In the genomic region with DNA sequence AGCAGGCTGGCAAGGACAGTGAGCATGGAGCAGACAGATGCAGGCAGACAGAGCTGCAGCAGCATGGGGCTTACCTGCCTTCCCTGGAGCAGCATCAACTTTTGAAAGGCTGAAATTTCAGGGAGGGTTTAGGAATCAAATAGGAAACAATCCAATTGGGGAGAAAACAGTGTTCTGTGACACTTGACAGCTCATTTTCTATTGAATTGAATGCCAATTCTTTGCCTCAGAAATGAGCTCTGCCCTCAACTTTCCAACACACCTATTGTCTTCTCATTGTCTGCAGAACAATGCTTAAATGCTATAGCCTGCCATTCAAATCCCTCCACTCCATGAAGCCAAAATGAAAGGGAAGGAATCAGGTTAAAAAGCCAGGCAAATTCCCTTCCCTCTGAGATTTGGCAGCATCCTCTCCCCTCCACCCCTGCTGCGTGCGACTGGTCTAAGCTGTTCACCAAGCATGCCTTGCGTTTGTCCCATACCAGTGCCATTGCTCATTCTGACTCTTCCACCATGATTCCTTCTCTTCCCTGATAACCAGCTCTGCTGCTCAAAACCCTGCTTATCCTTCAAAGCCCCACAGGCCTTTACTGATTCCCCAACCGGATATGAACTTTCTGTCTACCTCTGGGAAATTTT, we compare ENCODE assay signal across 1 cellular context.
TF ChIP-seq lines count a peak whose summit lies in the region.

No MANE protein-coding gene starts in this region.

TF ChIP-seq in GM12878, 131 proteins besides CTCF, POLR2A, EP300 and RAD21:
- TF ChIP-seq HDGF (IDR thresholded peaks at IDR 0.05) (no peak), BCL11A (IDR thresholded peaks at IDR 0.05; ENCODE audit: low read depth, low read length) (no peak), STAT3 (IDR thresholded peaks at IDR 0.05; ENCODE audit: low read depth, low read length) (no peak), IKZF1 (conservative IDR thresholded peaks at IDR 0.05) (no peak)
- TF ChIP-seq, protein P1, sequence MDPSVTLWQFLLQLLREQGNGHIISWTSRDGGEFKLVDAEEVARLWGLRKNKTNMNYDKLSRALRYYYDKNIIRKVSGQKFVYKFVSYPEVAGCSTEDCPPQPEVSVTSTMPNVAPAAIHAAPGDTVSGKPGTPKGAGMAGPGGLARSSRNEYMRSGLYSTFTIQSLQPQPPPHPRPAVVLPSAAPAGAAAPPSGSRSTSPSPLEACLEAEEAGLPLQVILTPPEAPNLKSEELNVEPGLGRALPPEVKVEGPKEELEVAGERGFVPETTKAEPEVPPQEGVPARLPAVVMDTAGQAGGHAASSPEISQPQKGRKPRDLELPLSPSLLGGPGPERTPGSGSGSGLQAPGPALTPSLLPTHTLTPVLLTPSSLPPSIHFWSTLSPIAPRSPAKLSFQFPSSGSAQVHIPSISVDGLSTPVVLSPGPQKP (IDR thresholded peaks at IDR 0.05; ENCODE audit: low read depth, low read length): no peak
